1 cellular context compared by ENCODE assay signal in genomic region chr13:109666656-109667448, GRCh38.
TF ChIP-seq lines count a peak whose summit lies in the region.

No MANE protein-coding gene starts in this region.

TF ChIP-seq in IMR-90, 13 proteins besides CTCF, POLR2A, EP300 and RAD21 (continued from another document):
- TF ChIP-seq USF2 (IDR thresholded peaks at IDR 0.05; ENCODE audit: low read depth, low read length) (no peak), CEBPB (IDR thresholded peaks at IDR 0.05; ENCODE audit: low read depth, low read length) (no peak)
